In genomic region chr7:8747338-8747737, GRCh38 we compare ENCODE assay signal across 24 cellular contexts.
"Had no signal": no experiment of that assay in that cellular context is flagged by ENCODE, and none has a peak within 500 bp of the region (broad histone marks: within the 10 kb centered on the region; RNA-seq: fewer than 3 reads in every experiment).

No MANE protein-coding gene starts in this region.

- FAIRE-seq: HepG2, RCC 7860 had no signal

- H3K4me2 ChIP-seq: KMS-11 had no signal

- H3K36me3 ChIP-seq: SJSA1 had no signal

- H3K4me3 ChIP-seq: SJSA1 had no signal

- H3K9ac ChIP-seq: KMS-11 had no signal

- DNase-seq: IMR-90, Kasumi-1, MV-4-11, NCI-H1048, NCI-H1105, NCI-H1417, NCI-H1436 treated with DMSO at 0.1 percent for 48 hours, NCI-H1694, NCI-H187 treated with DMSO at 0.1 percent for 48 hours, NCI-H2029 treated with DMSO at 0.1 percent for 48 hours, NCI-H2171 treated with DMSO at 0.1 percent for 48 hours, NCI-H345, NCI-H446 treated with DMSO at 0.1 percent for 48 hours, NCI-H510A treated with DMSO at 0.1 percent for 48 hours, NCI-H526, Right ventricle myocardium superior, RPMI8226, SIG-M5, T-helper 1 cell, T-helper 17 cell had no signal

- H3K4me1 ChIP-seq: SJSA1 had no signal

- H3K27ac ChIP-seq: KMS-11, SJSA1 had no signal

- H3K27me3 ChIP-seq: SJSA1 had no signal

- ATAC-seq: HepG2, T-helper 17 cell had no signal
